22 cellular contexts compared by ENCODE assay signal in the genomic region with DNA sequence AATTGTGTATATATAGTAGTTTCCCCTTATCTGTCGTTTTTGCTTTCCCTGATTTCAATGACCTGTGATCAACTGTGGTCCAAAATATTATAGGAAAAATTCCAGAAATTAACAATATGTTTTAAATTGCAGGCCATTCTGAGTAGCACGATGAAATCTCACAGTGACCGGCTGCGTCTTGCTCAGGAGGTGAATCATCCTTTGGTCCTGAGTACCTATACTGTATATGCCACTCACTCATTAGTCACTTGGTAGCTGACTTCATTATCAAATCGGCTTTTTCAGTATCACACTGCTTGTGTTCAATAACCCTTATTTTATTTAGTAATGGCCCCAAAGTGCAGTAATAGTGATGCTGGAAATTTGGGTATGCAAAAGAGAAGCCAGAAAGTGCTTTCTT.
"Had no signal": no experiment of that assay in that cellular context is flagged by ENCODE, and none has a peak within 500 bp of the region (broad histone marks: within the 10 kb centered on the region; RNA-seq: fewer than 3 reads in every experiment).

No MANE protein-coding gene starts in this region.

- DNase-seq: effector memory CD4-positive, alpha-beta T cell; esophagus squamous epithelium; foreskin melanocyte; head of caudate nucleus; kidney; left cardiac atrium; left ventricle myocardium inferior; lower lobe of right lung; natural killer cell; posterior cingulate gyrus; spleen; stimulated activated CD4-positive, alpha-beta T cell treated with anti-CD3 and anti-CD28 coated beads, Interleukin-15, amount 100 ng/mL, for 24 hours; stimulated activated CD4-positive, alpha-beta T cell treated with anti-CD3 and anti-CD28 coated beads, Interleukin-1b, Interleukin-23, amount 100 ng/mL, for 48 hours; stimulated activated CD4-positive, alpha-beta T cell treated with anti-CD3 and anti-CD28 coated beads, Interleukin-4, amount 100 ng/mL, for 24 hours; tibial artery; upper lobe of left lung had no signal

- H3K36me3 Mint-ChIP-seq: memory B cell; mesothelial cell of epicardium; natural killer cell; stimulated activated memory B cell treated with anti-CD40 and anti-IgM and Interleukin-4, amounts not matched to agents 10 μg/mL and 1 μg/mL and 100 μg/mL, for 72 hours had no signal

- H3K4me1 Mint-ChIP-seq: memory B cell; mesothelial cell of epicardium; natural killer cell; neural crest cell; stimulated activated memory B cell treated with anti-CD40 and anti-IgM and Interleukin-4, amounts not matched to agents 10 μg/mL and 1 μg/mL and 100 μg/mL, for 72 hours had no signal

- H3K4me3 Mint-ChIP-seq: memory B cell; mesothelial cell of epicardium; natural killer cell; neural crest cell; stimulated activated memory B cell treated with anti-CD40 and anti-IgM and Interleukin-4, amounts not matched to agents 10 μg/mL and 1 μg/mL and 100 μg/mL, for 72 hours; stimulated activated naive CD8-positive, alpha-beta T cell treated with anti-CD3 and anti-CD28 coated beads, Interleukin-15, Interleukin-2, amounts not matched to agents 100 ng/mL and 50 ng/mL, for 24 hours had no signal

- FAIRE-seq: endometrium, kidney had no signal

- H3K9me3 Mint-ChIP-seq: memory B cell; mesothelial cell of epicardium; neural crest cell; stimulated activated naive CD8-positive, alpha-beta T cell treated with anti-CD3 and anti-CD28 coated beads, Interleukin-15, Interleukin-2, amounts not matched to agents 100 ng/mL and 50 ng/mL, for 24 hours had no signal

- H3K27me3 Mint-ChIP-seq: memory B cell; stimulated activated memory B cell treated with anti-CD40 and anti-IgM and Interleukin-4, amounts not matched to agents 10 μg/mL and 1 μg/mL and 100 μg/mL, for 72 hours; stimulated activated naive CD8-positive, alpha-beta T cell treated with anti-CD3 and anti-CD28 coated beads, Interleukin-15, Interleukin-2, amounts not matched to agents 100 ng/mL and 50 ng/mL, for 24 hours had no signal

- H3K27ac Mint-ChIP-seq: memory B cell; mesothelial cell of epicardium; natural killer cell; stimulated activated memory B cell treated with anti-CD40 and anti-IgM and Interleukin-4, amounts not matched to agents 10 μg/mL and 1 μg/mL and 100 μg/mL, for 72 hours; stimulated activated naive CD8-positive, alpha-beta T cell treated with anti-CD3 and anti-CD28 coated beads, Interleukin-15, Interleukin-2, amounts not matched to agents 100 ng/mL and 50 ng/mL, for 24 hours had no signal
